In genomic region chr15:71167445-71168162, GRCh38 we compare ENCODE assay signal across 23 cellular contexts. TPM values are rescaled to one million over a fixed set of nuclear protein-coding genes. Genes with fewer than 3 reads are reported as not detected.
"Had no signal": no experiment of that assay in that cellular context is flagged by ENCODE, and none has a peak within 500 bp of the region (broad histone marks: within the 10 kb centered on the region; RNA-seq: fewer than 3 reads in every experiment).

No MANE protein-coding gene starts in this region.

- DNase-seq: activated CD4-positive, alpha-beta T cell treated with anti-CD3 and anti-CD28 coated beads, Interleukin-2, amount 50 U/mL, for 4 hours; activated CD8-positive, alpha-beta memory T cell treated with anti-CD3 and anti-CD28 coated beads for 24 hours; activated CD8-positive, alpha-beta memory T cell treated with anti-CD3 and anti-CD28 coated beads, Interleukin-2, amount 50 U/mL, for 4 hours; activated naive CD4-positive, alpha-beta T cell treated with Interleukin-2 at 50 U/mL for 16 hours; activated naive CD8-positive, alpha-beta T cell treated with anti-CD3 and anti-CD28 coated beads, Interleukin-2, amount 10 ng/mL, durations not matched to agents 7 days and 5 days; activated T-cell treated with anti-CD3 and anti-CD28 coated beads, Interleukin-2, amount 50 U/mL, for 4 hours; amygdala; effector CD4-positive, alpha-beta T cell; gastrocnemius medialis; head of caudate nucleus; left colon; lower lobe of right lung; naive thymus-derived CD4-positive, alpha-beta T cell; occipital lobe; posterior cingulate gyrus; spleen; stimulated activated CD4-positive, alpha-beta T cell treated with anti-CD3 and anti-CD28 coated beads, Interleukin-4, amount 100 ng/mL, for 1 hour; stimulated activated naive CD4-positive, alpha-beta T cell; T-cell; tibial artery had no signal

- ATAC-seq: activated T-cell treated with anti-CD3 and anti-CD28 coated beads, Interleukin-2, amount 50 U/mL, for 4 hours; gastrocnemius medialis; left colon; lower lobe of right lung; naive thymus-derived CD4-positive, alpha-beta T cell; T-cell had no signal

- H3K9me3 ChIP-seq: gastrocnemius medialis, lower lobe of right lung had no signal

- H3K36me3 ChIP-seq: gastrocnemius medialis, lower lobe of right lung, spleen, tibial artery had no signal

- FAIRE-seq: endometrium, keratinocyte, TTC549 had no signal

- H3K27me3 ChIP-seq: gastrocnemius medialis, tibial artery had no signal

- H3K27ac ChIP-seq: gastrocnemius medialis, lower lobe of right lung, spleen, tibial artery had no signal

- H3K4me3 ChIP-seq: gastrocnemius medialis, lower lobe of right lung, spleen, tibial artery had no signal

- H3K4me1 ChIP-seq: gastrocnemius medialis, lower lobe of right lung, spleen, tibial artery had no signal

RNA-seq across cellular contexts. Expression of gene THSD4, which starts 52.3 kb away (rescaled TPM):
- total RNA-seq: activated naive CD8-positive, alpha-beta T cell treated with anti-CD3 and anti-CD28 coated beads, Interleukin-2, amount 10 ng/mL, durations not matched to agents 7 days and 5 days; naive thymus-derived CD4-positive, alpha-beta T cell had no signal
- polyA plus RNA-seq: naive thymus-derived CD4-positive, alpha-beta T cell had no signal
